In the genomic region with DNA sequence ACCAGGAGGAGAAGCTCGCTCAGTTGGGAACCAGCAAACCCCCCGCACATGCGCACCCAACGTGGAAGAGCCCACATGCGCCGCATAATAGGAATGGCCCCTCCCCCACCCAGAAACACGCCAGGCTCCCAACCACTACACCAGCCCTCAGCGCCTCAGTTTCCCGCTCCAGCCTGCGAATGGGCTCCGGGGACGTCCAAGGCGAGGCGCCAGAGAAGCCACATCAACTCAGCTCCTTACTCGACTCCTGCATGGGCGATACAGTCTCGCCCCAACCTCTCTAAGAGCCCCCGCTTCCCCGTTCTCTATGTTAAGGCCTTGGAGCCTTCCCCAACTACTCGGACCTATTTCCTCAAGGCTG, we compare ENCODE assay signal across 8 cellular contexts. TPM values are rescaled to one million over a fixed set of nuclear protein-coding genes. Genes with fewer than 3 reads are reported as not detected.
DNase-seq lines count a peak whose midpoint lies in the region; ATAC-seq and TF ChIP-seq lines count a peak whose summit lies in the region.

No MANE protein-coding gene starts in this region.

- H3K36me3 ChIP-seq in gastroesophageal sphincter (peaks cover 0 to 39% of the 10 kb centered on the region in 2 donors), tibial artery (peaks cover 30 to 41% (median 34%) of the 10 kb centered on the region in 3 donors)

- no peak for TF ChIP-seq EP300 in Ishikawa (IDR thresholded peaks at IDR 0.05; ENCODE audit: borderline replicate concordance)
- TF ChIP-seq EP300 in gastroesophageal sphincter (IDR thresholded peaks at IDR 0.05), result no peak

- no peaks in the 10 kb centered on the region for H3K27me3 Mint-ChIP-seq in activated naive CD4-positive, alpha-beta T cell treated with anti-CD3 and anti-CD28 coated beads for 36 hours (ENCODE audit: low read depth)

- H3K27ac Mint-ChIP-seq in activated naive CD4-positive, alpha-beta T cell treated with anti-CD3 and anti-CD28 coated beads for 36 hours, result peak overlapping the region; percentile 100

- DNase-seq in DMS53 (lab: John Stamatoyannopoulos, UW) (peak; percentile 81), DMS53 treated with DMSO at 0.1 percent for 48 hours (lab: John Stamatoyannopoulos, UW; ENCODE audit: unreplicated experiment) (no peak), RWPE1 (ENCODE audit: low spot score) (no peak), occipital lobe (lab: John Stamatoyannopoulos, UW) (peak; percentile 52), tibial artery (peak; percentile 81 to 88)
- peak; percentile 73 for DNase-seq in activated naive CD4-positive, alpha-beta T cell treated with anti-CD3 and anti-CD28 coated beads for 36 hours

- no peak for TF ChIP-seq RAD21 in Ishikawa (IDR thresholded peaks at IDR 0.05; ENCODE audit: low read depth)

- WGBS in gastroesophageal sphincter (ENCODE audit: low coverage in 1 of 2), 2 donors, result 0% methylated on average over 6 of the region's 20 CpGs; no CpG with 5 or more reads in 1 of the 2 donors

- TF ChIP-seq CTCF in RWPE1 (conservative IDR thresholded peaks at IDR 0.05; ENCODE audit: low read depth) (no peak), gastroesophageal sphincter (IDR thresholded peaks at IDR 0.05) (no peak), tibial artery (IDR thresholded peaks at IDR 0.05) (no peak)

- no peaks in the 10 kb centered on the region for H3K9me3 Mint-ChIP-seq in activated naive CD4-positive, alpha-beta T cell treated with anti-CD3 and anti-CD28 coated beads for 36 hours

- no peak for TF ChIP-seq POLR2A in gastroesophageal sphincter (IDR thresholded peaks at IDR 0.05)

- H3K4me1 Mint-ChIP-seq in activated naive CD4-positive, alpha-beta T cell treated with anti-CD3 and anti-CD28 coated beads for 36 hours (ENCODE audit: low read depth), result peaks cover 44% of the 10 kb centered on the region

- H3K4me3 Mint-ChIP-seq in activated naive CD4-positive, alpha-beta T cell treated with anti-CD3 and anti-CD28 coated beads for 36 hours, result peak overlapping the region; percentile 99

- H3K4me3 ChIP-seq in gastroesophageal sphincter (peak overlapping the region; percentile 81), tibial artery (peak overlapping the region; percentile 87 to 90)

- peaks cover 57% of the 10 kb centered on the region for H3K36me3 Mint-ChIP-seq in activated naive CD4-positive, alpha-beta T cell treated with anti-CD3 and anti-CD28 coated beads for 36 hours (ENCODE audit: low read depth)

- peak; percentile 49 for ATAC-seq in gastroesophageal sphincter

- CTCF ChIA-PET in RWPE1 (lab: Yijun Ruan, JAX), result interaction anchor here (0.7 to 2.5 kb wide), 2 partner anchors 106 to 148 kb away, joined by 6 read pairs; no protein-coding TSS in a partner anchor
- CTCF ChIA-PET in activated naive CD4-positive, alpha-beta T cell treated with anti-CD3 and anti-CD28 coated beads for 36 hours (lab: Charles Lee), result interaction anchor here (0.5 to 1.3 kb wide), 3 partner anchors 59 to 166 kb away, joined by 3 to 4 read pairs (median 3); partner anchors contain the start of gene DYNLL2

- no peaks in the 10 kb centered on the region for H3K27me3 ChIP-seq in gastroesophageal sphincter
- no peaks in the 10 kb centered on the region for H3K27me3 ChIP-seq in tibial artery

- H3K27ac ChIP-seq in RWPE1 (peak overlapping the region; percentile 96), gastroesophageal sphincter (peak overlapping the region; percentile 92 to 99 (median 96)), tibial artery (peak overlapping the region; percentile 97 to 98)

- intact Hi-C loops in activated naive CD4-positive, alpha-beta T cell treated with anti-CD3 and anti-CD28 coated beads for 36 hours (cut with micrococcal nuclease), result loop anchor here (2.0 to 10.0 kb wide), 6 partner anchors 150 to 922 kb away; partner anchors contain the start of genes AKAP1, MKS1 and MSI2
- intact Hi-C loops in tibial artery (cut with DNase I; ENCODE audit: low total_unique reads), result loop anchor here (2.0 to 10.0 kb wide), 3 partner anchors 78 to 752 kb away; partner anchors contain the start of gene MSI2

- H3K4me1 ChIP-seq in gastroesophageal sphincter (peaks cover 22 to 59% (median 29%) of the 10 kb centered on the region in 3 donors), tibial artery (peaks cover 0 to 49% (median 26%) of the 10 kb centered on the region in 4 donors)

- POLR2A ChIA-PET in RWPE1 (lab: Yijun Ruan, JAX; ENCODE audit: low non-redundant PET), result interaction anchor here (1.5 kb wide), 1 partner anchor 77 kb away, joined by 10 read pairs; the partner anchor contains the start of gene DYNLL2

- no peaks in the 10 kb centered on the region for H3K9me3 ChIP-seq in gastroesophageal sphincter
- H3K9me3 ChIP-seq in tibial artery, result no peaks in the 10 kb centered on the region

TF ChIP-seq in Ishikawa, 13 proteins besides CTCF, POLR2A, EP300 and RAD21:
- TF ChIP-seq, protein P1, sequence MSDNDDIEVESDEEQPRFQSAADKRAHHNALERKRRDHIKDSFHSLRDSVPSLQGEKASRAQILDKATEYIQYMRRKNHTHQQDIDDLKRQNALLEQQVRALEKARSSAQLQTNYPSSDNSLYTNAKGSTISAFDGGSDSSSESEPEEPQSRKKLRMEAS (IDR thresholded peaks at IDR 0.05), result peak; percentile 86
- TF ChIP-seq, protein P2, sequence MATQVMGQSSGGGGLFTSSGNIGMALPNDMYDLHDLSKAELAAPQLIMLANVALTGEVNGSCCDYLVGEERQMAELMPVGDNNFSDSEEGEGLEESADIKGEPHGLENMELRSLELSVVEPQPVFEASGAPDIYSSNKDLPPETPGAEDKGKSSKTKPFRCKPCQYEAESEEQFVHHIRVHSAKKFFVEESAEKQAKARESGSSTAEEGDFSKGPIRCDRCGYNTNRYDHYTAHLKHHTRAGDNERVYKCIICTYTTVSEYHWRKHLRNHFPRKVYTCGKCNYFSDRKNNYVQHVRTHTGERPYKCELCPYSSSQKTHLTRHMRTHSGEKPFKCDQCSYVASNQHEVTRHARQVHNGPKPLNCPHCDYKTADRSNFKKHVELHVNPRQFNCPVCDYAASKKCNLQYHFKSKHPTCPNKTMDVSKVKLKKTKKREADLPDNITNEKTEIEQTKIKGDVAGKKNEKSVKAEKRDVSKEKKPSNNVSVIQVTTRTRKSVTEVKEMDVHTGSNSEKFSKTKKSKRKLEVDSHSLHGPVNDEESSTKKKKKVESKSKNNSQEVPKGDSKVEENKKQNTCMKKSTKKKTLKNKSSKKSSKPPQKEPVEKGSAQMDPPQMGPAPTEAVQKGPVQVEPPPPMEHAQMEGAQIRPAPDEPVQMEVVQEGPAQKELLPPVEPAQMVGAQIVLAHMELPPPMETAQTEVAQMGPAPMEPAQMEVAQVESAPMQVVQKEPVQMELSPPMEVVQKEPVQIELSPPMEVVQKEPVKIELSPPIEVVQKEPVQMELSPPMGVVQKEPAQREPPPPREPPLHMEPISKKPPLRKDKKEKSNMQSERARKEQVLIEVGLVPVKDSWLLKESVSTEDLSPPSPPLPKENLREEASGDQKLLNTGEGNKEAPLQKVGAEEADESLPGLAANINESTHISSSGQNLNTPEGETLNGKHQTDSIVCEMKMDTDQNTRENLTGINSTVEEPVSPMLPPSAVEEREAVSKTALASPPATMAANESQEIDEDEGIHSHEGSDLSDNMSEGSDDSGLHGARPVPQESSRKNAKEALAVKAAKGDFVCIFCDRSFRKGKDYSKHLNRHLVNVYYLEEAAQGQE (IDR thresholded peaks at IDR 0.05; ENCODE audit: low read depth), result no peak
- TF ChIP-seq FOXM1 (IDR thresholded peaks at IDR 0.05; ENCODE audit: borderline replicate concordance, low read depth), result no peak
- TF ChIP-seq TEAD4 (IDR thresholded peaks at IDR 0.05), result peak; percentile 40; the same call in 1 of the 2 replicates

RNA-seq across cellular contexts. Expression of gene SRSF1, which starts 0.5 kb away (rescaled TPM):
- total RNA-seq in activated naive CD4-positive, alpha-beta T cell treated with anti-CD3 and anti-CD28 coated beads for 36 hours, result 100 to 1,000 TPM; 248 to 257 TPM
- 100 to 1,000 TPM; 139 to 240 (median 198) TPM for total RNA-seq in gastroesophageal sphincter
- 382 TPM for total RNA-seq in occipital lobe

RNA-seq across cellular contexts. Expression of gene VEZF1, which starts 18.5 kb away (rescaled TPM):
- total RNA-seq in activated naive CD4-positive, alpha-beta T cell treated with anti-CD3 and anti-CD28 coated beads for 36 hours, result 10 to 100 TPM; 21.7 to 22.0 TPM
- 100 to 1,000 TPM; 115 to 148 (median 132) TPM for total RNA-seq in gastroesophageal sphincter
- total RNA-seq in occipital lobe, result 71.1 TPM

RNA-seq across cellular contexts. Expression of gene CUEDC1, which starts 51.3 kb away (rescaled TPM):
- total RNA-seq in activated naive CD4-positive, alpha-beta T cell treated with anti-CD3 and anti-CD28 coated beads for 36 hours, result under 1 TPM; 0.47 to 0.69 TPM
- 10 to 100 TPM; 35.7 to 60.3 (median 45.6) TPM for total RNA-seq in gastroesophageal sphincter
- 10.9 TPM for total RNA-seq in occipital lobe

Comparison
In these comparisons a context has a peak if more than half of its experiments do, and no peak if none do; other contexts are left out.
1. DNase-seq: peak in DMS53 (single experiment), activated naive CD4-positive, alpha-beta T cell treated with anti-CD3 and anti-CD28 coated beads for 36 hours (single experiment), occipital lobe (single experiment) and tibial artery (2 of 2); none in DMS53 treated with DMSO at 0.1 percent for 48 hours (single experiment) and RWPE1 (single experiment).
2. Peak in every context shown above with its lines, with median percentiles within 50 percentile points of each other: H3K27ac ChIP-seq.